22 cellular contexts compared by ENCODE assay signal in the genomic region with DNA sequence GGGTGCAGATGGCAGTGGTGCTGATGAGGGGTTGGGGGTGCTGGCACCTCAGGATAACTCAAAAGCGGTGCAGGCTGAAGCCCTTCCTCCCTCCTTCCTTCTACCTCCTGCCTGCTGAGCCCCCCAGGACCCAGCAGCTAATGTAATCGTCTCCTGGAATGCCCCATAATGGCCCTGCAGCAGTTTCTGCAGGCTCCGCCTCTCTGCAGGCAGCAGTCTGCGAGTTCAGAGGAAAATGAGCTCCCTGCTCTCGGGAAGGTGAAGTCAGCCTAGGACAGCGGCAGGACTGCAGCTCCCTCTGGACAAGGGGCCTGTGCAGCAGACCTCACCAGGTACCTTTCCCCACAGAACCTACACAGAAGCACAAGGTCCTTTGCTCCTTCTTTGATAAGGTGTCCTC.
DNase-seq lines count a peak whose midpoint lies in the region; ATAC-seq and TF ChIP-seq lines count a peak whose summit lies in the region.
"Had no signal": no experiment of that assay in that cellular context is flagged by ENCODE, and none has a peak within 500 bp of the region (broad histone marks: within the 10 kb centered on the region; RNA-seq: fewer than 3 reads in every experiment).

No MANE protein-coding gene starts in this region.

- intact Hi-C loops in natural killer cell (cut with micrococcal nuclease): no loop called here

- TF ChIP-seq POLR2A in GM18505 (IDR thresholded peaks at IDR 0.05; ENCODE audit: borderline replicate concordance, extremely low read depth, insufficient read depth, insufficient read length): no peak

- peak overlapping the region; percentile 20; the same call in 1 of the 2 replicates for H3K27ac ChIP-seq in VCaP
- H3K27ac ChIP-seq in iPS-20b (ENCODE audit: low read length): no peak overlapping the region
- H3K27ac ChIP-seq in effector memory CD4-positive, alpha-beta T cell (ENCODE audit: insufficient read depth, low read length, poor library complexity, severe bottlenecking): no peak overlapping the region
- H3K27ac ChIP-seq: cardiac muscle cell, SJSA1, suprapubic skin, vagina had no signal

- no peaks in the 10 kb centered on the region for H3K9me3 Mint-ChIP-seq in natural killer cell
- no peaks in the 10 kb centered on the region for H3K9me3 Mint-ChIP-seq in natural killer cell treated with Interleukin-12 subunit alpha and Interleukin-12 subunit beta and Interleukin-15 and Interleukin-18, amount 100 ng/mL, for 72 hours
- H3K9me3 Mint-ChIP-seq: CD8-positive, alpha-beta T cell; T-helper 1 cell treated with Interleukin-12 subunit alpha and Interleukin-12 subunit beta and Interleukin-4 antibody, amounts not matched to agents 30 μg/mL and 1 μg/mL, for 36 hours had no signal

- DNase-seq in natural killer cell: no peak
- no peak for DNase-seq in natural killer cell treated with Interleukin-12 subunit alpha and Interleukin-12 subunit beta and Interleukin-15 and Interleukin-18, amount 100 ng/mL, for 72 hours (ENCODE audit: low spot score)
- no peak for DNase-seq in effector memory CD4-positive, alpha-beta T cell
- DNase-seq: activated naive CD4-positive, alpha-beta T cell treated with Interleukin-2 at 50 U/mL for 16 hours; CD8-positive, alpha-beta T cell; cortex of kidney; DMS153; midbrain; NCI-H1048; NCI-H2029; NCI-H446; NK-92 treated with Interleukin-12 subunit alpha and Interleukin-12 subunit beta, amount 100 ng/mL, for 24 hours had no signal

- peak overlapping the region; percentile 30 for H3K4me3 Mint-ChIP-seq in natural killer cell
- no peak overlapping the region for H3K4me3 Mint-ChIP-seq in natural killer cell treated with Interleukin-12 subunit alpha and Interleukin-12 subunit beta and Interleukin-15 and Interleukin-18, amount 100 ng/mL, for 72 hours
- H3K4me3 Mint-ChIP-seq: CD8-positive, alpha-beta T cell; T-helper 1 cell treated with Interleukin-12 subunit alpha and Interleukin-12 subunit beta and Interleukin-4 antibody, amounts not matched to agents 30 μg/mL and 1 μg/mL, for 36 hours had no signal

- peak overlapping the region; percentile 72; the same call in 1 of the 2 replicates for H3K9ac ChIP-seq in iPS-20b (ENCODE audit: low read depth, low read length)

- no peak overlapping the region for H3K27ac Mint-ChIP-seq in natural killer cell
- H3K27ac Mint-ChIP-seq in natural killer cell treated with Interleukin-12 subunit alpha and Interleukin-12 subunit beta and Interleukin-15 and Interleukin-18, amount 100 ng/mL, for 72 hours: peak overlapping the region in 1 of 2 donors; percentile 6
- H3K27ac Mint-ChIP-seq: CD8-positive, alpha-beta T cell had no signal

- no peaks in the 10 kb centered on the region for H3K9me3 ChIP-seq in iPS-20b (ENCODE audit: insufficient read depth, low read depth, low read length)
- H3K9me3 ChIP-seq in effector memory CD4-positive, alpha-beta T cell (ENCODE audit: control insufficient read depth, low read length): no peaks in the 10 kb centered on the region
- H3K9me3 ChIP-seq: SJSA1, suprapubic skin, vagina had no signal

- no peaks in the 10 kb centered on the region for H3K36me3 Mint-ChIP-seq in natural killer cell
- H3K36me3 Mint-ChIP-seq in natural killer cell treated with Interleukin-12 subunit alpha and Interleukin-12 subunit beta and Interleukin-15 and Interleukin-18, amount 100 ng/mL, for 72 hours: no peaks in the 10 kb centered on the region

- no peaks in the 10 kb centered on the region for H3K27me3 Mint-ChIP-seq in natural killer cell (ENCODE audit: low read depth in 2 of 2)
- no peaks in the 10 kb centered on the region for H3K27me3 Mint-ChIP-seq in natural killer cell treated with Interleukin-12 subunit alpha and Interleukin-12 subunit beta and Interleukin-15 and Interleukin-18, amount 100 ng/mL, for 72 hours

- ATAC-seq in natural killer cell: no peak
- no peak for ATAC-seq in natural killer cell treated with Interleukin-12 subunit alpha and Interleukin-12 subunit beta and Interleukin-15 and Interleukin-18, amount 100 ng/mL, for 72 hours
- ATAC-seq in GM18505 (IDR thresholded peaks at IDR 0.05; ENCODE audit: unreplicated experiment): no peak
- no peak for ATAC-seq in GM18517 (IDR thresholded peaks at IDR 0.05; ENCODE audit: unreplicated experiment)
- ATAC-seq: CD8-positive, alpha-beta T cell; left lobe of liver had no signal

- TF ChIP-seq CTCF in natural killer cell (IDR thresholded peaks at IDR 0.05): no peak
- no peak for TF ChIP-seq CTCF in VCaP (conservative IDR thresholded peaks at IDR 0.05)

- H3K4me1 ChIP-seq in iPS-20b (ENCODE audit: insufficient read depth, low read length): peaks cover 26% of the 10 kb centered on the region
- H3K4me1 ChIP-seq in effector memory CD4-positive, alpha-beta T cell (ENCODE audit: control insufficient read depth, insufficient read depth, low read length, poor library complexity, severe bottlenecking): no peaks in the 10 kb centered on the region

- peaks cover 5 to 9% of the 10 kb centered on the region in 2 donors for H3K4me1 Mint-ChIP-seq in natural killer cell
- peaks cover 24 to 47% of the 10 kb centered on the region in 2 donors for H3K4me1 Mint-ChIP-seq in natural killer cell treated with Interleukin-12 subunit alpha and Interleukin-12 subunit beta and Interleukin-15 and Interleukin-18, amount 100 ng/mL, for 72 hours (ENCODE audit: low read depth in 2 of 2)

- H3K27me3 ChIP-seq in iPS-20b (ENCODE audit: insufficient read depth, low read length): peaks cover 12% of the 10 kb centered on the region; the same call in 1 of the 2 replicates
- no peaks in the 10 kb centered on the region for H3K27me3 ChIP-seq in effector memory CD4-positive, alpha-beta T cell (replicated peaks; ENCODE audit: control insufficient read depth, insufficient read depth, low read length, poor library complexity, severe bottlenecking)
- H3K27me3 ChIP-seq: SJSA1, suprapubic skin, vagina had no signal

- peak overlapping the region; percentile 61 for H3K4me3 ChIP-seq in iPS-20b (ENCODE audit: low read length)
- no peak overlapping the region for H3K4me3 ChIP-seq in effector memory CD4-positive, alpha-beta T cell (ENCODE audit: insufficient read depth, low read depth, low read length, poor library complexity, severe bottlenecking)
- H3K4me3 ChIP-seq: cardiac muscle cell, SJSA1, suprapubic skin, vagina had no signal

- H3K36me3 ChIP-seq in iPS-20b (ENCODE audit: insufficient read depth, low read depth, low read length): no peaks in the 10 kb centered on the region
- H3K36me3 ChIP-seq in effector memory CD4-positive, alpha-beta T cell (ENCODE audit: control insufficient read depth, insufficient read depth, low read length): no peaks in the 10 kb centered on the region
- H3K36me3 ChIP-seq: cardiac muscle cell, SJSA1, suprapubic skin, vagina had no signal
